In the genomic region with DNA sequence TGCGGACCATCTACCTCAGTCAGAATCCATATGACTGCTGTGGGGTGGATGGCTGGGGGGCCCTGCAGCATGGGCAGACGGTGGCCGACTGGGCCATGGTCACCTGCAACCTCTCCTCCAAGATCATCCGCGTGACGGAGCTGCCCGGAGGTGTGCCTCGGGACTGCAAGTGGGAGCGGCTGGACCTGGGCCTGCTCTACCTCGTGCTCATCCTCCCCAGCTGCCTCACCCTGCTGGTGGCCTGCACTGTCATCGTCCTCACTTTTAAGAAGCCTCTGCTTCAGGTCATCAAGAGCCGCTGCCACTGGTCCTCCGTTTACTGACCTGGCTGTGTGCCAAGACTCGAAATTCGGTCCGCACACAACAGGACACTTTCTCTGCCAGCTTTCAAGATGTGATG, we compare ENCODE assay signal across 21 cellular contexts. TPM values are rescaled to one million over a fixed set of nuclear protein-coding genes. Genes with fewer than 3 reads are reported as not detected.
DNase-seq lines count a peak whose midpoint lies in the region; ATAC-seq, FAIRE-seq and TF ChIP-seq lines count a peak whose summit lies in the region.
"Had no signal": no experiment of that assay in that cellular context is flagged by ENCODE, and none has a peak within 500 bp of the region (broad histone marks: within the 10 kb centered on the region; RNA-seq: fewer than 3 reads in every experiment).

No MANE protein-coding gene starts in this region.

- ATAC-seq in PC-3 (peak; percentile 12; the same call in 1 of the 2 replicates), GM18858 (IDR thresholded peaks at IDR 0.05; ENCODE audit: unreplicated experiment) (no peak), HG02870 (IDR thresholded peaks at IDR 0.05; ENCODE audit: unreplicated experiment) (no peak), HG03039 (IDR thresholded peaks at IDR 0.05; ENCODE audit: unreplicated experiment) (no peak)
- ATAC-seq: activated CD8-positive, alpha-beta memory T cell treated with anti-CD3 and anti-CD28 coated beads, Interleukin-2, amount 10 ng/mL, durations not matched to agents 7 days and 5 days; left lung; Panc1; T-helper 17 cell had no signal

- no peak overlapping the region for H2AFZ ChIP-seq in PC-3 (ENCODE audit: low read length)

- H3K27me3 ChIP-seq in BE2C, result no peaks in the 10 kb centered on the region
- no peaks in the 10 kb centered on the region for H3K27me3 ChIP-seq in PC-3 (ENCODE audit: low read length)
- H3K27me3 ChIP-seq: BLaER1 treated with 17β-estradiol and CSF1 and Interleukin-3, amounts not matched to agents 10 nM and 100 nM; left lung; upper lobe of left lung had no signal

- peak; percentile 12; the same call in 1 of the 2 replicates for TF ChIP-seq POLR2A in GM12891 (IDR thresholded peaks at IDR 0.05; ENCODE audit: low read depth, low read length)

- POLR2A ChIA-PET in PC-3 (lab: Charles Lee; ENCODE audit: unreplicated experiment), result no interaction called here

- no peak overlapping the region for H3K4me2 ChIP-seq in PC-3 (ENCODE audit: low read length)

- H3K4me3 ChIP-seq in BE2C (ENCODE audit: low read depth, low read length) (no peak overlapping the region), PC-3 (ENCODE audit: low read length) (no peak overlapping the region), kidney (ENCODE audit: low read length in 2 of 2) (no peak overlapping the region)
- H3K4me3 ChIP-seq: BLaER1 treated with 17β-estradiol and CSF1 and Interleukin-3, amounts not matched to agents 10 nM and 100 nM; left lung; upper lobe of left lung had no signal

- peak; percentile 33 for DNase-seq in BE2C
- no peak for DNase-seq in GM12891 (ENCODE audit: insufficient read length, low spot score)
- no peak for DNase-seq in PC-3
- DNase-seq in kidney, result peak; percentile 53
- DNase-seq in amniotic stem cell (lab: John Stamatoyannopoulos, UW), result no peak
- DNase-seq: ACHN; activated CD4-positive, alpha-beta T cell treated with anti-CD3 and anti-CD28 coated beads for 48 hours; activated CD8-positive, alpha-beta memory T cell treated with anti-CD3 and anti-CD28 coated beads, Interleukin-2, amount 10 ng/mL, durations not matched to agents 7 days and 5 days; aorta; left lung; NK-92 treated with Interleukin-12 subunit alpha and Interleukin-12 subunit beta, amount 100 ng/mL, for 24 hours; T-helper 17 cell had no signal

- H3K9ac ChIP-seq in PC-3 (ENCODE audit: low read length), result no peak overlapping the region
- H3K9ac ChIP-seq in kidney (ENCODE audit: low read length in 2 of 2), result no peak overlapping the region

- intact Hi-C loops in PC-3 (cut with micrococcal nuclease), result no loop called here
- intact Hi-C loops in kidney (cut with DNase I), result no loop called here

- peaks cover 12% of the 10 kb centered on the region for H3K4me1 ChIP-seq in BE2C
- no peaks in the 10 kb centered on the region for H3K4me1 ChIP-seq in PC-3 (ENCODE audit: insufficient read depth, low read length)
- no peaks in the 10 kb centered on the region for H3K4me1 ChIP-seq in kidney (ENCODE audit: control insufficient read depth in 1 of 2, insufficient read depth in 1 of 2, low read depth in 1 of 2, low read length in 2 of 2)
- H3K4me1 ChIP-seq: left lung had no signal

- no peaks in the 10 kb centered on the region for H4K20me1 ChIP-seq in PC-3 (ENCODE audit: low read length)

- no peaks in the 10 kb centered on the region for H3K9me2 ChIP-seq in PC-3 (replicated peaks; ENCODE audit: low read length)

- no peaks in the 10 kb centered on the region for H3F3A ChIP-seq in PC-3 (ENCODE audit: low read length, unreplicated experiment)

- TF ChIP-seq CTCF in BE2C (IDR thresholded peaks at IDR 0.05; ENCODE audit: low read depth, low read length), result no peak
- TF ChIP-seq CTCF in PC-3 (conservative IDR thresholded peaks at IDR 0.05; ENCODE audit: low read depth, low read length), result no peak
- TF ChIP-seq CTCF in kidney (IDR thresholded peaks at IDR 0.05; ENCODE audit: borderline replicate concordance, extremely low read depth, insufficient read depth), result no peak

- FAIRE-seq in GM12891 (lab: Jason Lieb, UNC) (no peak), kidney (lab: Jason Lieb, UNC) (no peak)
- FAIRE-seq: endothelial cell of umbilical vein, GM18507, HTR-8/SVneo had no signal

- no peaks in the 10 kb centered on the region for H3K79me2 ChIP-seq in PC-3 (ENCODE audit: low read length)

- H3K9me3 ChIP-seq in BE2C, result no peaks in the 10 kb centered on the region
- no peaks in the 10 kb centered on the region for H3K9me3 ChIP-seq in PC-3 (ENCODE audit: low read length)
- no peaks in the 10 kb centered on the region for H3K9me3 ChIP-seq in kidney (ENCODE audit: control insufficient read depth in 1 of 2, low read length in 2 of 2)
- H3K9me3 ChIP-seq: BLaER1 treated with 17β-estradiol and CSF1 and Interleukin-3, amounts not matched to agents 10 nM and 100 nM; left lung; upper lobe of left lung had no signal

- no TSS peak for BruUV-seq in PC-3 (replicated peaks; lab: Mats Ljungman, UMichigan)

- H3K27ac ChIP-seq in PC-3 (ENCODE audit: low read length) (no peak overlapping the region), kidney (ENCODE audit: low read depth in 2 of 2, low read length in 2 of 2) (no peak overlapping the region)
- H3K27ac ChIP-seq: left lung, upper lobe of left lung had no signal

- CTCF ChIA-PET in PC-3 (lab: Charles Lee), result no interaction called here

- no peaks in the 10 kb centered on the region for H3K36me3 ChIP-seq in BE2C
- H3K36me3 ChIP-seq in PC-3 (ENCODE audit: low read depth, low read length), result no peaks in the 10 kb centered on the region
- no peaks in the 10 kb centered on the region for H3K36me3 ChIP-seq in kidney (ENCODE audit: control insufficient read depth in 1 of 2, insufficient read depth in 2 of 2, low read length in 2 of 2)

TF ChIP-seq in GM12891, 5 proteins besides CTCF, POLR2A, EP300 and RAD21:
- TF ChIP-seq SPI1 (IDR thresholded peaks at IDR 0.05; ENCODE audit: low read depth, low read length), result no peak
- TF ChIP-seq POU2F2 (IDR thresholded peaks at IDR 0.05; ENCODE audit: low read depth, low read length), result no peak
- peak; percentile 58; the same call in 1 of the 2 replicates for TF ChIP-seq POLR2AphosphoS5 (IDR thresholded peaks at IDR 0.05; ENCODE audit: low read depth, low read length)
- no peak for TF ChIP-seq TAF1 (IDR thresholded peaks at IDR 0.05; ENCODE audit: low read depth, low read length)

RNA-seq across cellular contexts. Expression of a gene that starts 21.9 kb away (rescaled TPM):
- 17.0 TPM for polyA plus RNA-seq in BE2C (2012; ENCODE audit: insufficient read depth, insufficient read length, low read depth)
- polyA plus RNA-seq in GM12891 (2012; ENCODE audit: low read depth, missing spikeins), result 22.1 TPM
- total RNA-seq in PC-3 (2014; rRNA removed), result 0.07 and 0.29 TPM in 2 replicates
- 11.6 TPM for total RNA-seq in kidney
- 2.0 TPM for polyA plus RNA-seq in kidney (ENCODE audit: insufficient read depth, low read depth, low replicate concordance)

RNA-seq across cellular contexts. Expression of a gene that starts 50.6 kb away (rescaled TPM):
- 1.2 TPM for polyA plus RNA-seq in BE2C (2012; ENCODE audit: insufficient read depth, insufficient read length, low read depth)
- polyA plus RNA-seq in GM12891 (2012; ENCODE audit: low read depth, missing spikeins), result 1.9 TPM
- total RNA-seq in PC-3 (2014; rRNA removed) (2.6 and 3.2 TPM in 2 replicates), kidney (1.5 TPM)
- 2.6 TPM for polyA plus RNA-seq in kidney (ENCODE audit: insufficient read depth, low read depth, low replicate concordance)

RNA-seq across cellular contexts. Expression of a gene that starts 50.8 kb away (rescaled TPM):
- 13.2 TPM for polyA plus RNA-seq in BE2C (2012; ENCODE audit: insufficient read depth, insufficient read length, low read depth)
- polyA plus RNA-seq in GM12891 (2012; ENCODE audit: low read depth, missing spikeins), result 15.2 TPM
- total RNA-seq in PC-3 (2014; rRNA removed) (22.5 and 30.3 TPM in 2 replicates), kidney (19.6 TPM)
- polyA plus RNA-seq in kidney (ENCODE audit: insufficient read depth, low read depth, low replicate concordance), result 15.7 TPM

Comparison
In these comparisons a context has a peak if more than half of its experiments do, and no peak if none do; other contexts are left out.
1. DNase-seq: peak in BE2C (single experiment) and kidney (single experiment); none in GM12891 (single experiment), PC-3 (single experiment) and amniotic stem cell (single experiment).